Comparison of ENCODE assay signal across 8 cellular contexts in genomic region chr21:34885125-34885524, GRCh38.
DNase-seq lines count a peak whose midpoint lies in the region; ATAC-seq and TF ChIP-seq lines count a peak whose summit lies in the region.

No MANE protein-coding gene starts in this region.

- peaks cover 86% of the 10 kb centered on the region for H3K27me3 ChIP-seq in HUES64 (ENCODE audit: insufficient read depth, low read length)

- H3K4me3 ChIP-seq in AG10803 (ENCODE audit: low read length), result peak overlapping the region; percentile 81
- H3K4me3 ChIP-seq in HUES64 (ENCODE audit: low read length), result peak overlapping the region; percentile 62
- peak overlapping the region; percentile 73 for H3K4me3 ChIP-seq in astrocyte of the spinal cord (ENCODE audit: low read depth, low read length)
- peak overlapping the region; percentile 69 for H3K4me3 ChIP-seq in mesodermal cell (ENCODE audit: extremely low read depth, insufficient read depth, low read length, poor library complexity, severe bottlenecking)

- 21% methylated on average over 3 of the region's 6 CpGs for WGBS in HUES64
- WGBS in mesodermal cell (ENCODE audit: insufficient coverage in 2 of 2), 2 experiments, result 33 to 44% methylated on average over 1 to 2 of the region's 6 CpGs

- no peak overlapping the region for H3K9ac ChIP-seq in HUES64 (ENCODE audit: low read depth, low read length)

- no peaks in the 10 kb centered on the region for H3K36me3 ChIP-seq in HUES64 (ENCODE audit: insufficient read depth, low read length)
- H3K36me3 ChIP-seq in mesodermal cell (ENCODE audit: control insufficient read depth, insufficient read depth, low read length), result peaks cover 5% of the 10 kb centered on the region

- H3K9me3 ChIP-seq in HUES64 (ENCODE audit: insufficient read depth, low read depth, low read length) (no peaks in the 10 kb centered on the region), mesodermal cell (ENCODE audit: control insufficient read depth, low read length) (no peaks in the 10 kb centered on the region)

- H3K27ac ChIP-seq in HUES64 (ENCODE audit: low read depth, low read length) (no peak overlapping the region), mesodermal cell (ENCODE audit: low read depth, low read length, severe bottlenecking) (no peak overlapping the region), caudate nucleus (ENCODE audit: low read depth, low read length) (no peak overlapping the region)

- no peak for DNase-seq in AG10803 (ENCODE audit: low read depth)
- peak; percentile 36 for DNase-seq in astrocyte of the spinal cord (ENCODE audit: low read depth, low spot score)
- DNase-seq in T1000 (lab: John Stamatoyannopoulos, UW), result no peak
- DNase-seq in caudate nucleus (lab: John Stamatoyannopoulos, UW), result no peak
- DNase-seq in 8988T, result no peak

- in situ Hi-C loops in astrocyte of the spinal cord (cut with HindIII; ENCODE audit: low sequenced_read_pairs), result no loop called here

- ATAC-seq in HG03196 (IDR thresholded peaks at IDR 0.05; ENCODE audit: unreplicated experiment), result no peak

- TF ChIP-seq CTCF in AG10803 (conservative IDR thresholded peaks at IDR 0.05; ENCODE audit: low read length), result no peak
- TF ChIP-seq CTCF in astrocyte of the spinal cord (IDR thresholded peaks at IDR 0.05; ENCODE audit: low read depth, low read length), result no peak

- H3K4me1 ChIP-seq in HUES64 (ENCODE audit: insufficient read depth, low read length) (peaks cover 19% of the 10 kb centered on the region), mesodermal cell (ENCODE audit: control insufficient read depth, insufficient read depth, low read length, poor library complexity, severe bottlenecking) (peaks cover 29% of the 10 kb centered on the region)
